ENCODE assay signal across 31 cellular contexts in the genomic region with DNA sequence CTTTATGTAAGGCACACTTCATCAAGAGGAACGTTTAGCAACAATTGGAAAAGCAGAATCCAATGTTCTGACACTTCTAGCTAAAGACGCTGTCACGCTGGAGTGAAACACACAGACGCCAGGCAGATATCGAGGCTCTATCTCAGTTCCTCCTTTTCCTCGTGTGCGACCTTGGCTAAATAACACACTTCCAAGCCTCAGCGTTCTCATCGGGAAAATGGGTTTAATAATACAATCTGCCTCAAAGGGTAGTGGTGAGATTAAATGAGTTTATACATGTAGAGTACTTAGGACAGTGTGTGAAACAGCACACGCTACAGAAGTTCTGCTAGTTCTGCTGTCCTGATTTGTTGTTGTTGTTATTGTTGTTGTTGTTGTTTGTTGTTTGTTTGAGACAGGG.
A peak's percentile ranks its signal among the peaks of the same experiment; 100 is the strongest.
DNase-seq lines count a peak whose midpoint lies in the region; ATAC-seq, FAIRE-seq and TF ChIP-seq lines count a peak whose summit lies in the region.
"Had no signal": no experiment of that assay in that cellular context is flagged by ENCODE, and none has a peak within 500 bp of the region (broad histone marks: within the 10 kb centered on the region; RNA-seq: fewer than 3 reads in every experiment).

No MANE protein-coding gene starts in this region.

- FAIRE-seq in K562 (lab: Jason Lieb, UNC): no peak
- FAIRE-seq: A204.1, A549, D721Med had no signal

- no peak overlapping the region for H4K5ac ChIP-seq in IMR-90 (ENCODE audit: low read depth, low read length)

- H3K4me3 ChIP-seq in IMR-90 (ENCODE audit: insufficient read depth, low read depth, low read length) (no peak overlapping the region), K562 (no peak overlapping the region)
- H3K4me3 ChIP-seq: A549; BLaER1; BLaER1 treated with 17β-estradiol and CSF1 and Interleukin-3, amounts not matched to agents 10 nM and 100 nM had no signal

- no peak overlapping the region for H3K4ac ChIP-seq in IMR-90 (ENCODE audit: low read depth, low read length)

- dilution Hi-C loops in IMR-90 (cut with HindIII; ENCODE audit: low sequenced_read_pairs, unreplicated experiment): no loop called here

- H3K4me2 ChIP-seq in IMR-90 (ENCODE audit: low read depth, low read length) (no peak overlapping the region), K562 (ENCODE audit: insufficient read depth, low read length) (no peak overlapping the region)
- H3K4me2 ChIP-seq: A549; BLaER1; BLaER1 treated with 17β-estradiol and CSF1 and Interleukin-3, amounts not matched to agents 10 nM and 100 nM had no signal

- TF ChIP-seq POLR2A in IMR-90 (IDR thresholded peaks at IDR 0.05; ENCODE audit: low read depth, low read length) (no peak), K562 (conservative IDR thresholded peaks at IDR 0.05) (no peak)

- no peak overlapping the region for H3K18ac ChIP-seq in IMR-90 (ENCODE audit: low read depth, low read length)

- CTCF ChIA-PET in IMR-90 (lab: Yijun Ruan, JAX) (interaction anchor here (0.5 kb wide), 1 partner anchor 20 kb away, joined by 4 read pairs; no protein-coding TSS in a partner anchor), K562 (lab: Yijun Ruan, JAX; ENCODE audit: low intra/inter-chr PET ratio) (no interaction called here)

- H3K4me1 ChIP-seq in IMR-90 (ENCODE audit: control insufficient read depth, insufficient read depth, low read length): no peaks in the 10 kb centered on the region
- H3K4me1 ChIP-seq in K562 (replicated peaks in 1 of 2; ENCODE audit: control insufficient read depth in 2 of 2, insufficient read depth in 2 of 2, low read length in 2 of 2): no peaks in the 10 kb centered on the region
- H3K4me1 ChIP-seq: A549; BE2C; BLaER1; BLaER1 treated with 17β-estradiol and CSF1 and Interleukin-3, amounts not matched to agents 10 nM and 100 nM; Caco-2 had no signal

- H4K20me1 ChIP-seq in IMR-90 (ENCODE audit: insufficient read depth, low read length) (no peaks in the 10 kb centered on the region), K562 (replicated peaks; ENCODE audit: control insufficient read depth, insufficient read depth, low read length) (no peaks in the 10 kb centered on the region)
- H4K20me1 ChIP-seq: BLaER1; BLaER1 treated with 17β-estradiol and CSF1 and Interleukin-3, amounts not matched to agents 10 nM and 100 nM had no signal

- no peak overlapping the region for H2AK5ac ChIP-seq in IMR-90 (ENCODE audit: low read depth, low read length)

- H3K27me3 ChIP-seq in IMR-90 (ENCODE audit: control insufficient read depth, insufficient read depth, low read length) (no peaks in the 10 kb centered on the region), K562 (ENCODE audit: control insufficient read depth in 2 of 2, insufficient read depth in 2 of 2, low read length in 2 of 2) (peaks cover 14 to 30% of the 10 kb centered on the region in 2 experiments)
- H3K27me3 ChIP-seq: BE2C; BLaER1; BLaER1 treated with 17β-estradiol and CSF1 and Interleukin-3, amounts not matched to agents 10 nM and 100 nM had no signal

- in situ Hi-C loops in IMR-90 (cut with MboI; ENCODE audit: low sequenced_read_pairs): no loop called here
- in situ Hi-C loops in K562 (cut with MboI): no loop called here

- no peak overlapping the region for H2BK20ac ChIP-seq in IMR-90 (ENCODE audit: low read depth, low read length)

- no peaks in the 10 kb centered on the region for H3K79me2 ChIP-seq in K562 (ENCODE audit: control insufficient read depth, insufficient read depth, low read length)

- WGBS in IMR-90 (ENCODE audit: extremely low coverage in 2 of 2, insufficient read length in 1 of 2), 2 experiments: no CpG with 5 or more reads among the region's 10 CpGs
- 2% methylated on average over 10 of the region's 10 CpGs for WGBS in K562 (ENCODE audit: insufficient coverage, low coverage, missing lambda C conversion rate)

- no peak overlapping the region for H2BK15ac ChIP-seq in IMR-90 (ENCODE audit: low read depth, low read length)

- H3K23ac ChIP-seq in IMR-90 (ENCODE audit: low read depth, low read length): no peak overlapping the region

- no peaks in the 10 kb centered on the region for H3K9me3 ChIP-seq in IMR-90 (ENCODE audit: control insufficient read depth, insufficient read depth, low read length)
- no peaks in the 10 kb centered on the region for H3K9me3 ChIP-seq in K562 (replicated peaks; ENCODE audit: control insufficient read depth, insufficient read depth, low read depth, low read length)
- H3K9me3 ChIP-seq: A549; BE2C; BLaER1; BLaER1 treated with 17β-estradiol and CSF1 and Interleukin-3, amounts not matched to agents 10 nM and 100 nM; Caco-2 had no signal

- no peak overlapping the region for H3K56ac ChIP-seq in IMR-90 (ENCODE audit: extremely low read depth, insufficient read depth, low read length)

- H2AFZ ChIP-seq in IMR-90 (replicated peaks; ENCODE audit: low read length, poor library complexity): peak overlapping the region; percentile 67
- no peak overlapping the region for H2AFZ ChIP-seq in K562 (ENCODE audit: low read depth, low read length)

- DNase-seq in IMR-90 (no peak), MV-4-11 (lab: John Stamatoyannopoulos, UW) (peak; percentile 29), K562 (ENCODE audit: extremely low read depth in 1 of 4, low spot score in 3 of 4) (no peak), SKM-1 treated with dmso at 0.1 percent for 144 hours (lab: John Stamatoyannopoulos, UW; ENCODE audit: unreplicated experiment) (no peak), GM19238 (ENCODE audit: insufficient read length, low spot score) (no peak)
- DNase-seq in central memory CD4-positive, alpha-beta T cell: no peak
- DNase-seq: 8988T; ACHN; AML-193; BE2C; C1 segment of cervical spinal cord; Caco-2; CD4-positive, alpha-beta memory T cell; CD4-positive, alpha-beta T cell; CD4-positive, CD25-positive, alpha-beta regulatory T cell; CD8-positive, alpha-beta memory T cell; CD8-positive, alpha-beta T cell; COR-L47; DMS 273 treated with DMSO at 0.1 percent for 48 hours; DMS153; DMS53; DMS79; DMS79 treated with DMSO at 0.1 percent for 48 hours; EL had no signal

- no peak overlapping the region for H3K9ac ChIP-seq in IMR-90 (ENCODE audit: low read depth, low read length)
- H3K9ac ChIP-seq in K562 (ENCODE audit: insufficient read depth in 1 of 2, low read depth in 2 of 2, low read length in 2 of 2): no peak overlapping the region
- H3K9ac ChIP-seq: BLaER1; BLaER1 treated with 17β-estradiol and CSF1 and Interleukin-3, amounts not matched to agents 10 nM and 100 nM had no signal

- POLR2A ChIA-PET in IMR-90 (lab: Charles Lee; ENCODE audit: unreplicated experiment): no interaction called here
- POLR2A ChIA-PET in K562 (lab: Yijun Ruan, JAX): no interaction called here

- no peak for ATAC-seq in IMR-90 (ENCODE audit: low read depth)
- no peak for ATAC-seq in K562
- ATAC-seq: A549; CD8-positive, alpha-beta T cell had no signal

- intact Hi-C loops in IMR-90 (cut with micrococcal nuclease) (no loop called here), K562 (cut with micrococcal nuclease) (no loop called here)

- TF ChIP-seq RAD21 in IMR-90 (IDR thresholded peaks at IDR 0.05; ENCODE audit: low read length) (no peak), K562 (CRISPR knock-in tag; conservative IDR thresholded peaks at IDR 0.05 in 1 of 2, IDR thresholded peaks at IDR 0.05 in 1 of 2) (no peak)

- BruUV-seq in IMR-90 (replicated peaks; lab: Mats Ljungman, UMichigan) (no TSS peak), K562 (replicated peaks; lab: Mats Ljungman, UMichigan) (no TSS peak)

- no peak overlapping the region for H2BK5ac ChIP-seq in IMR-90 (ENCODE audit: low read depth, low read length, poor library complexity, severe bottlenecking)

- no peaks in the 10 kb centered on the region; the same call in 1 of the 2 replicates for H3K9me1 ChIP-seq in IMR-90 (ENCODE audit: insufficient read depth, low read length)
- no peaks in the 10 kb centered on the region for H3K9me1 ChIP-seq in K562 (ENCODE audit: control insufficient read depth, insufficient read depth, low read length)

- no peak overlapping the region for H4K91ac ChIP-seq in IMR-90 (ENCODE audit: insufficient read depth, low read depth, low read length)

- TF ChIP-seq CTCF in IMR-90 (conservative IDR thresholded peaks at IDR 0.05; ENCODE audit: low read depth, low read length) (no peak), K562 (IDR thresholded peaks at IDR 0.05 in 2 of 3, conservative IDR thresholded peaks at IDR 0.05 in 1 of 3; ENCODE audit: insufficient read depth in 2 of 3, low read depth in 1 of 3, low read length in 3 of 3) (no peak)

- no peak overlapping the region for H4K8ac ChIP-seq in IMR-90 (ENCODE audit: low read depth in 2 of 2, low read length in 2 of 2)

- no peak overlapping the region for H2AK9ac ChIP-seq in IMR-90 (replicated peaks; ENCODE audit: low read depth, low read length, poor library complexity)

- H3K27ac ChIP-seq in IMR-90 (ENCODE audit: insufficient read depth, low read length): no peak overlapping the region
- H3K27ac ChIP-seq in K562 (ENCODE audit: extremely low read depth, low read depth, low read length): no peak overlapping the region
- H3K27ac ChIP-seq: 22Rv1; A549; BLaER1; BLaER1 treated with 17β-estradiol and CSF1 and Interleukin-3, amounts not matched to agents 10 nM and 100 nM; C4-2B had no signal

- H3K14ac ChIP-seq in IMR-90 (replicated peaks; ENCODE audit: low read depth, low read length): no peak overlapping the region; the same call in 1 of the 2 replicates

- no peak for TF ChIP-seq EP300 in K562 (IDR thresholded peaks at IDR 0.05; ENCODE audit: low read length)

- no peak overlapping the region for H2BK120ac ChIP-seq in IMR-90 (ENCODE audit: low read depth, low read length)

- H3K79me1 ChIP-seq in IMR-90 (ENCODE audit: low read depth in 1 of 2, low read length in 2 of 2): no peaks in the 10 kb centered on the region

- H3K36me3 ChIP-seq in IMR-90 (ENCODE audit: control insufficient read depth, insufficient read depth, low read length) (no peaks in the 10 kb centered on the region), K562 (ENCODE audit: control insufficient read depth, insufficient read depth, low read length) (no peaks in the 10 kb centered on the region)
- H3K36me3 ChIP-seq: BE2C; BLaER1; BLaER1 treated with 17β-estradiol and CSF1 and Interleukin-3, amounts not matched to agents 10 nM and 100 nM had no signal

TF ChIP-seq in IMR-90, 13 proteins besides CTCF, POLR2A, EP300 and RAD21 (continues in another document):
- no peak for TF ChIP-seq CHD1 (IDR thresholded peaks at IDR 0.05; ENCODE audit: low read depth, low read length)
- no peak for TF ChIP-seq RCOR1 (IDR thresholded peaks at IDR 0.05; ENCODE audit: insufficient replicate concordance, low read length)

TF ChIP-seq in K562, 482 proteins besides CTCF, POLR2A, EP300 and RAD21:
- peak; percentile 75; the same call in 1 of the 2 replicates for TF ChIP-seq ESRRA (IDR thresholded peaks at IDR 0.05; ENCODE audit: borderline replicate concordance, low read depth)
- TF ChIP-seq SMAD3 (CRISPR knock-in tag; conservative IDR thresholded peaks at IDR 0.05): no peak
- TF ChIP-seq BCOR (IDR thresholded peaks at IDR 0.05): peak; percentile 13; the same call in 1 of the 2 replicates
- TF ChIP-seq RBM25 (IDR thresholded peaks at IDR 0.05; ENCODE audit: low read depth, low read length, severe bottlenecking): peak; percentile 75
